Comparison of ENCODE assay signal across 20 cellular contexts in the genomic region with DNA sequence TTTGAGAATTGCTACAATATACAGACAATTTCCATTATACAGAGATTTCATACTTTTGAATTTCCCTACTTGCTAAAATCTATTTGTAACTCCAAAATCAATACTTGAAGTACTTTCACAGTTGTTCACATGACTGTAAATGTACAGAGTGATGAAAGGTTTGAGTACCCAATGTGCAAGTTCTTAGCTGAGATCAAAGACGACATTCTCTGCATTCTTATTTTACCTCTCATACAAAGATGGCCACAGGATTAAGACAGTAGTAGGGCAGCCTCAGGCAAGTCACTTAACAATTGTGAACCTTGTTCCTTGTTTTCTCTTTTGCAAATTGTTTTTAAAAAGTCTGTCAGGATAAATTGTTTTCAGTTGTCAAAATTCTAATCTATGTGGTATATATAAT.
A peak's percentile ranks its signal among the peaks of the same experiment; 100 is the strongest.
DNase-seq lines count a peak whose midpoint lies in the region; ATAC-seq, FAIRE-seq and TF ChIP-seq lines count a peak whose summit lies in the region.
"Had no signal": no experiment of that assay in that cellular context is flagged by ENCODE, and none has a peak within 500 bp of the region (broad histone marks: within the 10 kb centered on the region; RNA-seq: fewer than 3 reads in every experiment).

No MANE protein-coding gene starts in this region.

- TF ChIP-seq POLR2A in uterus (IDR thresholded peaks at IDR 0.05), result no peak

- H2AFZ ChIP-seq in mammary epithelial cell (ENCODE audit: low read depth, low read length) (peak overlapping the region; percentile 24), keratinocyte (ENCODE audit: control insufficient read depth, low read length) (no peak overlapping the region)

- H3K4me3 ChIP-seq in mammary epithelial cell (replicated peaks in 1 of 3; ENCODE audit: insufficient read depth in 1 of 3, low read depth in 2 of 3, low read length in 3 of 3) (no peak overlapping the region), keratinocyte (ENCODE audit: control insufficient read depth in 2 of 3, extremely low read depth in 1 of 3, insufficient read depth in 2 of 3, low read depth in 1 of 3, low read length in 3 of 3) (no peak overlapping the region), Caco-2 (ENCODE audit: low read depth, low read length) (no peak overlapping the region), uterus (no peak overlapping the region)

- H3K36me3 Mint-ChIP-seq in HFFc6 (ENCODE audit: low read depth), result peaks cover 25% of the 10 kb centered on the region
- H3K36me3 Mint-ChIP-seq in Caco-2 (ENCODE audit: insufficient read depth, unreplicated experiment), result no peaks in the 10 kb centered on the region
- H3K36me3 Mint-ChIP-seq: CD4-positive, CD25-positive, alpha-beta regulatory T cell had no signal

- POLR2A ChIA-PET in Caco-2 (lab: Charles Lee), result no interaction called here

- H3K9me3 ChIP-seq in mammary epithelial cell (replicated peaks; ENCODE audit: insufficient read depth, low read length) (no peaks in the 10 kb centered on the region), keratinocyte (ENCODE audit: control insufficient read depth, low read depth, low read length) (no peaks in the 10 kb centered on the region), Caco-2 (peaks cover 8% of the 10 kb centered on the region; the same call in 1 of the 2 replicates), uterus (no peaks in the 10 kb centered on the region)

- H3K9me3 Mint-ChIP-seq in HFFc6, result peaks cover 23% of the 10 kb centered on the region
- peaks cover 63% of the 10 kb centered on the region for H3K9me3 Mint-ChIP-seq in Caco-2 (ENCODE audit: unreplicated experiment)

- CTCF ChIA-PET in mammary epithelial cell (lab: Charles Lee; ENCODE audit: low non-redundant PET), result no interaction called here
- CTCF ChIA-PET in Caco-2 (lab: Charles Lee), result no interaction called here

- H4K20me1 ChIP-seq in mammary epithelial cell (ENCODE audit: insufficient read depth, low read length) (no peaks in the 10 kb centered on the region), keratinocyte (ENCODE audit: control insufficient read depth, extremely low read depth, insufficient read depth, low read length) (no peaks in the 10 kb centered on the region)

- WGBS in mammary epithelial cell (ENCODE audit: low coverage, missing lambda C conversion rate), result 0% methylated on average over 1 of the region's 1 CpG

- H3K27me3 Mint-ChIP-seq in HFFc6 (ENCODE audit: insufficient read depth) (no peaks in the 10 kb centered on the region), Caco-2 (ENCODE audit: insufficient read depth, unreplicated experiment) (no peaks in the 10 kb centered on the region)
- H3K27me3 Mint-ChIP-seq: CD4-positive, CD25-positive, alpha-beta regulatory T cell had no signal

- no peaks in the 10 kb centered on the region for H3K9me1 ChIP-seq in keratinocyte (ENCODE audit: control insufficient read depth, extremely low read depth, insufficient read depth, low read length)

- H3K27ac Mint-ChIP-seq in HFFc6 (no peak overlapping the region), Caco-2 (ENCODE audit: unreplicated experiment) (no peak overlapping the region)
- H3K27ac Mint-ChIP-seq: CD4-positive, CD25-positive, alpha-beta regulatory T cell had no signal

- no peak for ATAC-seq in GM19463 (IDR thresholded peaks at IDR 0.05; ENCODE audit: unreplicated experiment)
- ATAC-seq: Panc1, SK-N-SH treated with all-trans-retinoic acid at 6 μM for 48 hours had no signal

- H3K36me3 ChIP-seq in mammary epithelial cell (ENCODE audit: insufficient read depth, low read length), result no peaks in the 10 kb centered on the region
- H3K36me3 ChIP-seq in keratinocyte (ENCODE audit: control insufficient read depth in 2 of 2, extremely low read depth in 1 of 2, insufficient read depth in 2 of 2, low read length in 2 of 2), result no peaks in the 10 kb centered on the region
- no peaks in the 10 kb centered on the region for H3K36me3 ChIP-seq in Caco-2 (ENCODE audit: control insufficient read depth, insufficient read depth, low read length)
- H3K36me3 ChIP-seq in uterus, result no peaks in the 10 kb centered on the region

- H3K27me3 ChIP-seq in mammary epithelial cell (ENCODE audit: insufficient read depth, low read length) (no peaks in the 10 kb centered on the region), keratinocyte (ENCODE audit: control insufficient read depth, extremely low read depth, insufficient read depth, low read length) (no peaks in the 10 kb centered on the region), Caco-2 (replicated peaks; ENCODE audit: control insufficient read depth, insufficient read depth, low read length) (no peaks in the 10 kb centered on the region), uterus (no peaks in the 10 kb centered on the region)

- H3K4me1 ChIP-seq in mammary epithelial cell (ENCODE audit: insufficient read depth, low read length) (peaks cover 18% of the 10 kb centered on the region), keratinocyte (ENCODE audit: control insufficient read depth, extremely low read depth, insufficient read depth, low read length) (peaks cover 6% of the 10 kb centered on the region), Caco-2 (peaks cover 10% of the 10 kb centered on the region), uterus (no peaks in the 10 kb centered on the region)

- DNase-seq in COLO829 (ENCODE audit: low spot score), result peak; percentile 7
- DNase-seq in HFFc6, result peak; percentile 4
- DNase-seq in mammary epithelial cell, result peak; percentile 69
- no peak for DNase-seq in keratinocyte (ENCODE audit: low read depth, low spot score)
- DNase-seq in Caco-2, result no peak
- DNase-seq in uterus, result no peak
- no peak for DNase-seq in retina
- DNase-seq: CD4-positive, CD25-positive, alpha-beta regulatory T cell; DMS79; IMR-90; Kasumi-1; NCI-H1436; NCI-H2107; NCI-H345; NCI-H69; NK-92 treated with Interleukin-12 subunit alpha and Interleukin-12 subunit beta, amount 100 ng/mL, for 24 hours; SHP77 had no signal

- no TSS peak for BruUV-seq in mammary epithelial cell (replicated peaks; lab: Mats Ljungman, UMichigan)
- no TSS peak for BruUV-seq in Caco-2 (replicated peaks; lab: Mats Ljungman, UMichigan)

- dilution Hi-C loops in mammary epithelial cell (cut with HindIII; ENCODE audit: low sequenced_read_pairs), result no loop called here
- dilution Hi-C loops in keratinocyte (cut with MboI; ENCODE audit: extremely low pct_ligation_motif_present, low sequenced_read_pairs), result no loop called here

- intact Hi-C loops in mammary epithelial cell (cut with micrococcal nuclease), result loop anchor here (1.0 kb wide), 1 partner anchor 18 kb away; no protein-coding TSS in a partner anchor
- intact Hi-C loops in Caco-2 (cut with micrococcal nuclease; ENCODE audit: unreplicated experiment), result no loop called here
- intact Hi-C loops in uterus (cut with DNase I; ENCODE audit: low total_unique reads), result no loop called here

- H3K9ac ChIP-seq in mammary epithelial cell (ENCODE audit: insufficient read depth, low read length), result no peak overlapping the region
- no peak overlapping the region for H3K9ac ChIP-seq in keratinocyte (ENCODE audit: control insufficient read depth, extremely low read depth, insufficient read depth, low read length)

- FAIRE-seq in keratinocyte (lab: Jason Lieb, UNC), result peak; percentile 82

- H3K79me2 ChIP-seq in mammary epithelial cell (ENCODE audit: insufficient read depth, low read length), result no peaks in the 10 kb centered on the region
- no peaks in the 10 kb centered on the region for H3K79me2 ChIP-seq in keratinocyte (ENCODE audit: control insufficient read depth, insufficient read depth, low read length)

- H3K27ac ChIP-seq in mammary epithelial cell (ENCODE audit: insufficient read depth, low read depth, low read length), result no peak overlapping the region
- H3K27ac ChIP-seq in keratinocyte (ENCODE audit: control insufficient read depth, insufficient read depth, low read length), result no peak overlapping the region
- no peak overlapping the region for H3K27ac ChIP-seq in uterus

- H3K4me3 Mint-ChIP-seq in HFFc6 (no peak overlapping the region), Caco-2 (ENCODE audit: unreplicated experiment) (no peak overlapping the region)
- H3K4me3 Mint-ChIP-seq: CD4-positive, CD25-positive, alpha-beta regulatory T cell had no signal

- no peak overlapping the region for H3K4me2 ChIP-seq in mammary epithelial cell (ENCODE audit: insufficient read depth, low read depth, low read length)
- no peak overlapping the region for H3K4me2 ChIP-seq in keratinocyte (ENCODE audit: control insufficient read depth, extremely low read depth, insufficient read depth, low read depth, low read length)

- peaks cover 39% of the 10 kb centered on the region for H3K4me1 Mint-ChIP-seq in HFFc6 (ENCODE audit: low read depth)
- no peaks in the 10 kb centered on the region for H3K4me1 Mint-ChIP-seq in Caco-2 (ENCODE audit: low read depth, unreplicated experiment)
- H3K4me1 Mint-ChIP-seq: CD4-positive, CD25-positive, alpha-beta regulatory T cell had no signal

- TF ChIP-seq CTCF in HFFc6 (IDR thresholded peaks at IDR 0.05), result no peak
- no peak for TF ChIP-seq CTCF in mammary epithelial cell (conservative IDR thresholded peaks at IDR 0.05 in 1 of 2, IDR thresholded peaks at IDR 0.05 in 1 of 2; ENCODE audit: extremely low read depth in 1 of 2, insufficient read depth in 1 of 2, low read depth in 1 of 2, low read length in 2 of 2)
- no peak for TF ChIP-seq CTCF in keratinocyte (optimal IDR thresholded peaks at IDR 0.05 in 1 of 3, IDR thresholded peaks at IDR 0.05 in 1 of 3, conservative IDR thresholded peaks at IDR 0.05 in 1 of 3; ENCODE audit: extremely low read depth in 1 of 3, insufficient read depth in 2 of 3, low read length in 3 of 3)
- no peak for TF ChIP-seq CTCF in Caco-2 (IDR thresholded peaks at IDR 0.05; ENCODE audit: insufficient read depth in 1 of 2, low read depth in 1 of 2, low read length in 1 of 2, severe bottlenecking in 1 of 2, unreplicated experiment in 1 of 2)
- no peak for TF ChIP-seq CTCF in uterus (IDR thresholded peaks at IDR 0.05)

- in situ Hi-C loops in mammary epithelial cell (cut with MboI; ENCODE audit: low sequenced_read_pairs in 2 of 2), result no loop called here

Comparison
In these comparisons a context has a peak if more than half of its experiments do, and no peak if none do; other contexts are left out.
1. DNase-seq: peak in COLO829 (single experiment), HFFc6 (single experiment) and mammary epithelial cell (single experiment); none in keratinocyte (single experiment), Caco-2 (0 of 2), uterus (0 of 2) and retina (single experiment).